Comparison of ENCODE assay signal across 8 cellular contexts in genomic region chr2:174835797-174836255, GRCh38.
DNase-seq lines count a peak whose midpoint lies in the region; ATAC-seq and TF ChIP-seq lines count a peak whose summit lies in the region.

No MANE protein-coding gene starts in this region.

- no peaks in the 10 kb centered on the region for H3K36me3 ChIP-seq in effector memory CD4-positive, alpha-beta T cell (ENCODE audit: control insufficient read depth, insufficient read depth, low read length)
- no peaks in the 10 kb centered on the region for H3K36me3 ChIP-seq in lower lobe of right lung

- DNase-seq in astrocyte of the hippocampus (ENCODE audit: low read depth, low spot score) = peak; percentile 90
- peak; percentile 5 for DNase-seq in stimulated activated CD4-positive, alpha-beta T cell treated with anti-CD3 and anti-CD28 coated beads, Interleukin-12 subunit alpha, Interleukin-12 subunit beta, amount 100 ng/mL, for 4 hours
- DNase-seq in dorsolateral prefrontal cortex = no peak
- no peak for DNase-seq in effector memory CD4-positive, alpha-beta T cell
- DNase-seq in COR-L47 (lab: John Stamatoyannopoulos, UW) = no peak
- DNase-seq in lower lobe of right lung = no peak

- H3K27ac ChIP-seq in dorsolateral prefrontal cortex (peak overlapping the region in 2 of 59 donors; percentile 23 to 35), lower lobe of right lung (no peak overlapping the region)
- H3K27ac ChIP-seq in effector memory CD4-positive, alpha-beta T cell (ENCODE audit: insufficient read depth, low read length, poor library complexity, severe bottlenecking) = no peak overlapping the region

- ATAC-seq in GM19351 (IDR thresholded peaks at IDR 0.05; ENCODE audit: unreplicated experiment) = peak; percentile 89
- ATAC-seq in HG03442 (IDR thresholded peaks at IDR 0.05; ENCODE audit: unreplicated experiment) = peak; percentile 89
- ATAC-seq in lower lobe of right lung = no peak

- intact Hi-C loops in dorsolateral prefrontal cortex (cut with DNase I) = no loop called here
- intact Hi-C loops in lower lobe of right lung (cut with DNase I) = no loop called here

- H3K4me3 ChIP-seq in dorsolateral prefrontal cortex (peak overlapping the region in 1 of 59 donors; percentile 14), lower lobe of right lung (no peak overlapping the region)
- H3K4me3 ChIP-seq in effector memory CD4-positive, alpha-beta T cell (ENCODE audit: insufficient read depth, low read depth, low read length, poor library complexity, severe bottlenecking) = no peak overlapping the region

- H3K4me1 ChIP-seq in effector memory CD4-positive, alpha-beta T cell (ENCODE audit: control insufficient read depth, insufficient read depth, low read length, poor library complexity, severe bottlenecking) = no peaks in the 10 kb centered on the region
- H3K4me1 ChIP-seq in lower lobe of right lung = no peaks in the 10 kb centered on the region

- TF ChIP-seq CTCF in dorsolateral prefrontal cortex (IDR thresholded peaks at IDR 0.05 in 54 of 56, conservative IDR thresholded peaks at IDR 0.05 in 2 of 56; ENCODE audit: low read depth in 1 of 56, partially characterized antibody in 56 of 56) (no peak), lower lobe of right lung (IDR thresholded peaks at IDR 0.05) (no peak)

- no peaks in the 10 kb centered on the region for H3K27me3 ChIP-seq in dorsolateral prefrontal cortex
- H3K27me3 ChIP-seq in effector memory CD4-positive, alpha-beta T cell (replicated peaks; ENCODE audit: control insufficient read depth, insufficient read depth, low read length, poor library complexity, severe bottlenecking) = no peaks in the 10 kb centered on the region
- H3K27me3 ChIP-seq in lower lobe of right lung (ENCODE audit: low read depth) = no peaks in the 10 kb centered on the region

- H3K9me3 ChIP-seq in effector memory CD4-positive, alpha-beta T cell (ENCODE audit: control insufficient read depth, low read length) = peaks cover 5% of the 10 kb centered on the region
- no peaks in the 10 kb centered on the region for H3K9me3 ChIP-seq in lower lobe of right lung

Comparison
In these comparisons a context has a peak if more than half of its experiments do, and no peak if none do; other contexts are left out.
1. ATAC-seq: peak in GM19351 (single experiment) and HG03442 (single experiment); none in lower lobe of right lung (0 of 2).
2. DNase-seq: peak in astrocyte of the hippocampus (single experiment) and stimulated activated CD4-positive, alpha-beta T cell treated with anti-CD3 and anti-CD28 coated beads, Interleukin-12 subunit alpha, Interleukin-12 subunit beta, amount 100 ng/mL, for 4 hours (single experiment); none in dorsolateral prefrontal cortex (0 of 10), effector memory CD4-positive, alpha-beta T cell (0 of 3), COR-L47 (single experiment) and lower lobe of right lung (single experiment).